ENCODE assay signal across 11 cellular contexts in the genomic region with DNA sequence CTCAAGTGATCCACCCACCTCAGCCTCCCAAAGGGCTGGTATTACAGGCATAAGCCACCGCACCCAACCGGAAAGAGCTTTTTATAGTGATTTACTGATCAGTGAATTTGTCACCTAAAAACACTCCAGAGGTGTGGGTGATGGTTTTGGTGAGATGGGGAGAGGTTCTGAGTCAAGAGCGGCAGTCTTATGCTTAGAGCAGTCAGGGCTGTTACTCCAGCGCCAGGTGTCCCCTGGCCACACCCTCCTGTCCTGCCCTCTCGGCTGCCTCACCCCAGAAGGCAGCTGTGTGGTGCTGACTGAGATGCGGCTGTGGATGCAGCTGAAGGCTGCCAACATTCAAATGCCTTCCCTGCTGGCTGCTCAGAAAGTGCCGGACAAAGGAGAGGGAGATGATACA.
DNase-seq lines count a peak whose midpoint lies in the region; ATAC-seq and TF ChIP-seq lines count a peak whose summit lies in the region.
"Had no signal": no experiment of that assay in that cellular context is flagged by ENCODE, and none has a peak within 500 bp of the region (broad histone marks: within the 10 kb centered on the region; RNA-seq: fewer than 3 reads in every experiment).

No MANE protein-coding gene starts in this region.

- peaks cover 3% of the 10 kb centered on the region for H3K4me1 ChIP-seq in MM.1S (ENCODE audit: low read length)
- peaks cover 22% of the 10 kb centered on the region for H3K4me1 ChIP-seq in hepatocyte (ENCODE audit: insufficient read depth)

- peaks cover 5% of the 10 kb centered on the region; the same call in 1 of the 2 replicates for H3F3A ChIP-seq in MM.1S (ENCODE audit: insufficient read depth, low read length)

- 50% methylated on average over 7 of the region's 7 CpGs for WGBS in hepatocyte (ENCODE audit: low lambda C conversion rate, missing lambda C conversion rate)

- TF ChIP-seq CTCF in MM.1S (IDR thresholded peaks at IDR 0.05; ENCODE audit: low read length) (0 out of 2 replicates have a peak, but pooled peaks have one; percentile 5), hepatocyte (IDR thresholded peaks at IDR 0.05; ENCODE audit: poor library complexity) (no peak)

- peak; percentile 91 for DNase-seq in MM.1S
- DNase-seq in NCI-H774 (lab: John Stamatoyannopoulos, UW): peak; percentile 86
- DNase-seq in hepatocyte (ENCODE audit: low spot score): peak; percentile 52
- no peak for DNase-seq in HCEC 1CT
- DNase-seq in NCI-H226: no peak
- DNase-seq in NK-92 (lab: John Stamatoyannopoulos, UW; ENCODE audit: unreplicated experiment): no peak
- DNase-seq: natural killer cell; NCI-H446 treated with DMSO at 0.1 percent for 48 hours; stimulated activated CD4-positive, alpha-beta T cell treated with anti-CD3 and anti-CD28 coated beads, Interleukin-2, amount 100 ng/mL, for 24 hours had no signal

- no peak overlapping the region for H3K9ac ChIP-seq in MM.1S (ENCODE audit: low read length)

- H3K79me2 ChIP-seq in MM.1S (ENCODE audit: low read length) (no peaks in the 10 kb centered on the region), hepatocyte (no peaks in the 10 kb centered on the region)

- no peak overlapping the region for H3K4me3 ChIP-seq in MM.1S (ENCODE audit: low read length)
- no peak overlapping the region for H3K4me3 ChIP-seq in hepatocyte

- H3K9me2 ChIP-seq in MM.1S (replicated peaks; ENCODE audit: insufficient read depth, low read length) (no peaks in the 10 kb centered on the region), hepatocyte (replicated peaks; ENCODE audit: insufficient read depth) (no peaks in the 10 kb centered on the region)

- peak; percentile 55 for ATAC-seq in GM18858 (IDR thresholded peaks at IDR 0.05; ENCODE audit: unreplicated experiment)
- ATAC-seq in GM19395 (IDR thresholded peaks at IDR 0.05; ENCODE audit: unreplicated experiment): no peak

- no peaks in the 10 kb centered on the region for H3K36me3 ChIP-seq in MM.1S (replicated peaks; ENCODE audit: insufficient read depth, low read length)
- no peaks in the 10 kb centered on the region for H3K36me3 ChIP-seq in hepatocyte (replicated peaks; ENCODE audit: insufficient read depth, low read depth)

- no peaks in the 10 kb centered on the region for H3K27me3 ChIP-seq in MM.1S (replicated peaks; ENCODE audit: insufficient read depth, low read length)
- H3K27me3 ChIP-seq in hepatocyte: no peaks in the 10 kb centered on the region

- no peak overlapping the region for H3K27ac ChIP-seq in MM.1S (ENCODE audit: low read length)
- H3K27ac ChIP-seq in hepatocyte: no peak overlapping the region

- no peaks in the 10 kb centered on the region for H3K9me3 ChIP-seq in MM.1S (replicated peaks; ENCODE audit: insufficient read depth, low read length)
- H3K9me3 ChIP-seq in hepatocyte (ENCODE audit: low read depth): no peaks in the 10 kb centered on the region

- H4K20me1 ChIP-seq in MM.1S (ENCODE audit: insufficient read depth, low read length): no peaks in the 10 kb centered on the region
- no peaks in the 10 kb centered on the region for H4K20me1 ChIP-seq in hepatocyte (ENCODE audit: insufficient read depth, poor library complexity, severe bottlenecking)

- no peak overlapping the region; the same call in 1 of the 2 replicates for H2AFZ ChIP-seq in MM.1S (ENCODE audit: low read length)
- no peak overlapping the region for H2AFZ ChIP-seq in hepatocyte

- H3K4me2 ChIP-seq in MM.1S (ENCODE audit: low read depth, low read length): peak overlapping the region; percentile 12; the same call in 1 of the 2 replicates
- H3K4me2 ChIP-seq in hepatocyte: no peak overlapping the region

Comparison
In these comparisons a context has a peak if more than half of its experiments do, and no peak if none do; other contexts are left out.
1. DNase-seq: peak in MM.1S (single experiment), NCI-H774 (single experiment) and hepatocyte (single experiment); none in HCEC 1CT (single experiment), NCI-H226 (single experiment) and NK-92 (single experiment).